15 cellular contexts compared by ENCODE assay signal in the genomic region with DNA sequence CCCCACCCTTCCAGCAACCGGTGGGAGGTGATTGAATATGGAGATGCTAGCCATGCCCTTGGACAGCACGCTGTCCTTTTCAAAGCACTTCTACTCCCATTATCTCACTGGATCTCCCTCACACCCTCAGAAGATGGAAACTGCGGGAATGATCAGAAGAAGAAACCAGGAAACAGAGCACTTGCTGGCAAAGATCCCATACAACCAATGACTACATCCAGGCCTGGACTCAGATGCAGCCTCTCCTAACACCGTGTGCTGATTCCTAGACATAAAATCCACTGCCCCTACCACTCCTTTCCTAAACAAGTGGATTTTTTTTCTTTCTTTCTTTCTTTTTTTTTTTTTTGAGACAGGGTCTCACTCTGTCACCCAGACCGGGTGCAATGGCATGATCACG.
"Had no signal": no experiment of that assay in that cellular context is flagged by ENCODE, and none has a peak within 500 bp of the region (broad histone marks: within the 10 kb centered on the region; RNA-seq: fewer than 3 reads in every experiment).

No MANE protein-coding gene starts in this region.

- H3K4me3 Mint-ChIP-seq: activated B cell treated with CpG ODN at 0.5 μM for 24 hours; activated CD4-positive, alpha-beta memory T cell treated with anti-CD3 and anti-CD28 coated beads for 36 hours; activated CD8-positive, alpha-beta memory T cell treated with anti-CD3 and anti-CD28 coated beads, Interleukin-2, amount 10 ng/mL, durations not matched to agents 7 days and 5 days; activated naive CD8-positive, alpha-beta T cell; effector memory CD8-positive, alpha-beta T cell; memory B cell; neural crest cell had no signal

- H3K27me3 Mint-ChIP-seq: activated B cell treated with CpG ODN at 0.5 μM for 24 hours; activated CD4-positive, alpha-beta memory T cell treated with anti-CD3 and anti-CD28 coated beads for 36 hours; activated CD8-positive, alpha-beta memory T cell treated with anti-CD3 and anti-CD28 coated beads, Interleukin-2, amount 10 ng/mL, durations not matched to agents 7 days and 5 days; activated naive CD8-positive, alpha-beta T cell; effector memory CD8-positive, alpha-beta T cell; memory B cell had no signal

- H3K9me3 Mint-ChIP-seq: neural crest cell had no signal

- ATAC-seq: activated CD8-positive, alpha-beta memory T cell treated with anti-CD3 and anti-CD28 coated beads, Interleukin-2, amount 10 ng/mL, durations not matched to agents 7 days and 5 days; effector memory CD8-positive, alpha-beta T cell; left ventricle myocardium superior; right cardiac atrium; stimulated activated naive CD8-positive, alpha-beta T cell treated with anti-CD3 and anti-CD28 coated beads, Interleukin-15, Interleukin-2, amounts not matched to agents 100 U/mL and 50 U/mL, for 24 hours had no signal

- H3K4me1 Mint-ChIP-seq: activated B cell treated with CpG ODN at 0.5 μM for 24 hours; activated CD8-positive, alpha-beta memory T cell treated with anti-CD3 and anti-CD28 coated beads, Interleukin-2, amount 10 ng/mL, durations not matched to agents 7 days and 5 days; memory B cell had no signal

- DNase-seq: activated B cell treated with CpG ODN at 0.5 μM for 24 hours; activated CD4-positive, alpha-beta memory T cell treated with anti-CD3 and anti-CD28 coated beads for 36 hours; activated CD4-positive, alpha-beta T cell treated with anti-CD3 and anti-CD28 coated beads for 4 hours; activated CD8-positive, alpha-beta memory T cell treated with anti-CD3 and anti-CD28 coated beads, Interleukin-2, amount 10 ng/mL, durations not matched to agents 7 days and 5 days; dermis blood vessel endothelial cell; effector memory CD8-positive, alpha-beta T cell; esophagus squamous epithelium; left ventricle myocardium superior; right cardiac atrium; stimulated activated naive CD8-positive, alpha-beta T cell treated with anti-CD3 and anti-CD28 coated beads, Interleukin-15, Interleukin-2, amounts not matched to agents 100 U/mL and 50 U/mL, for 24 hours; substantia nigra; tibial artery had no signal

- H3K27ac Mint-ChIP-seq: activated B cell treated with CpG ODN at 0.5 μM for 24 hours; activated CD4-positive, alpha-beta memory T cell treated with anti-CD3 and anti-CD28 coated beads for 36 hours; activated CD8-positive, alpha-beta memory T cell treated with anti-CD3 and anti-CD28 coated beads, Interleukin-2, amount 10 ng/mL, durations not matched to agents 7 days and 5 days; activated naive CD8-positive, alpha-beta T cell; effector memory CD8-positive, alpha-beta T cell; memory B cell had no signal

- H3K36me3 Mint-ChIP-seq: activated CD4-positive, alpha-beta memory T cell treated with anti-CD3 and anti-CD28 coated beads for 36 hours; activated CD8-positive, alpha-beta memory T cell treated with anti-CD3 and anti-CD28 coated beads, Interleukin-2, amount 10 ng/mL, durations not matched to agents 7 days and 5 days; activated naive CD8-positive, alpha-beta T cell; memory B cell had no signal
